ENCODE assay signal across 8 cellular contexts in the genomic region with DNA sequence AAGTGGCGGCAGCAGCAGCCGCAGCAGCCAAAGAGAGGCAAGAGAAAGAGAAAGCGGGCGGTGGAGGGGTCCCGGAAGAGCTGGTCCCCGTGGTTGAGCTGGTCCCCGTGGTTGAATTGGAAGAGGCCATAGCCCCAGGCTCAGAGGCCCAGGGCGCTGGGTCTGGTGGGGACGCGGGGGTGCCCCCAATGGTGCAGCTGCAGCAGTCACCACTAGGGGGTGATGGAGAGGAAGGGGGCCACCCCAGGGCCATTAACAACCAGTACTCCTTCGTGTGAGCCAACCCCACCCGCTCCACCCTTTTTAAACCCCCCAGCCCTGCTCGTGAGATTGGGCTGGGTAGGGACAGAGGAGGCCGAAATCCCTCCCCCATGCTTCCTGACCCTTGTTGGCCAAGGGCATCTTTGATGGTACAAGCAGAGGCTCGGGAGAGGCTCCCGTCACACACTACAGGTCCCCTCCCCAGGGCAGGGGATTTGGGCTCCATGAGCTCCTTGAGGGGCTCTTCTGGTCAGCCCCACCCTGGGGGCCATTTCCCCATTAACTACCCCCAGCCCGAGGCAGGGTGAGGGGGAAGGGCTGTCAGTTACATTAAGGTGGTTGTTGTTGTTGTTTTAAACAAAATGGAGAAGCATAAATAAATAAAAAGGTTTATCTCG. TPM values are rescaled to one million over a fixed set of nuclear protein-coding genes. Genes with fewer than 3 reads are reported as not detected.
DNase-seq lines count a peak whose midpoint lies in the region; ATAC-seq and TF ChIP-seq lines count a peak whose summit lies in the region.

No MANE protein-coding gene starts in this region.

- H3K27me3 ChIP-seq in KMS-11 (ENCODE audit: insufficient read depth, low read depth): no peaks in the 10 kb centered on the region
- no peaks in the 10 kb centered on the region for H3K27me3 ChIP-seq in fibroblast of lung (ENCODE audit: control insufficient read depth, insufficient read depth, low read length)

- H3K4me3 ChIP-seq in KMS-11 (IDR thresholded peaks at IDR 0.05; ENCODE audit: insufficient read depth, low read depth, low read length) (no peak overlapping the region), fibroblast of lung (replicated peaks in 1 of 4; ENCODE audit: control extremely low read depth in 1 of 4, insufficient read depth in 1 of 4, low read depth in 3 of 4, low read length in 4 of 4) (no peak overlapping the region)

- peaks cover 5% of the 10 kb centered on the region for H3K4me1 Mint-ChIP-seq in CD14-positive monocyte
- H3K4me1 Mint-ChIP-seq in activated CD8-positive, alpha-beta memory T cell treated with anti-CD3 and anti-CD28 coated beads, Interleukin-2, amount 10 ng/mL, durations not matched to agents 7 days and 5 days: peaks cover 27% of the 10 kb centered on the region

- H3K27me3 Mint-ChIP-seq in CD14-positive monocyte (ENCODE audit: low read depth in 3 of 3): peaks cover under 1 to 5% (median 3%) of the 10 kb centered on the region in 3 donors
- H3K27me3 Mint-ChIP-seq in activated CD8-positive, alpha-beta memory T cell treated with anti-CD3 and anti-CD28 coated beads, Interleukin-2, amount 10 ng/mL, durations not matched to agents 7 days and 5 days: no peaks in the 10 kb centered on the region

- no peak overlapping the region for H3K4me3 Mint-ChIP-seq in CD14-positive monocyte
- H3K4me3 Mint-ChIP-seq in activated CD8-positive, alpha-beta memory T cell treated with anti-CD3 and anti-CD28 coated beads, Interleukin-2, amount 10 ng/mL, durations not matched to agents 7 days and 5 days: no peak overlapping the region

- H3K79me2 ChIP-seq in KMS-11 (ENCODE audit: insufficient read depth, low read depth): no peaks in the 10 kb centered on the region
- H3K79me2 ChIP-seq in fibroblast of lung (ENCODE audit: control insufficient read depth, insufficient read depth, low read length): no peaks in the 10 kb centered on the region

- CTCF ChIA-PET in activated CD8-positive, alpha-beta memory T cell treated with anti-CD3 and anti-CD28 coated beads, Interleukin-2, amount 10 ng/mL, durations not matched to agents 7 days and 5 days (lab: Charles Lee): interaction anchor here (0.7 to 3.7 kb wide), 9 partner anchors 9 to 362 kb away, joined by 3 to 43 read pairs (median 5); a partner anchor contains a TSS

- peak overlapping the region in 3 of 7 donors; percentile 14 to 36 (median 32) for H3K27ac Mint-ChIP-seq in CD14-positive monocyte
- no peak overlapping the region for H3K27ac Mint-ChIP-seq in activated CD8-positive, alpha-beta memory T cell treated with anti-CD3 and anti-CD28 coated beads, Interleukin-2, amount 10 ng/mL, durations not matched to agents 7 days and 5 days

- H3K36me3 Mint-ChIP-seq in CD14-positive monocyte: peaks cover 44 to 60% of the 10 kb centered on the region in 2 donors
- peaks cover 13% of the 10 kb centered on the region for H3K36me3 Mint-ChIP-seq in activated CD8-positive, alpha-beta memory T cell treated with anti-CD3 and anti-CD28 coated beads, Interleukin-2, amount 10 ng/mL, durations not matched to agents 7 days and 5 days

- H4K20me1 ChIP-seq in KMS-11 (ENCODE audit: insufficient read depth) (no peaks in the 10 kb centered on the region), fibroblast of lung (ENCODE audit: control insufficient read depth, extremely low read depth, insufficient read depth, low read length) (no peaks in the 10 kb centered on the region)

- H3K9ac ChIP-seq in KMS-11: no peak overlapping the region
- H3K9ac ChIP-seq in fibroblast of lung (ENCODE audit: insufficient read depth, low read length): no peak overlapping the region

- no peaks in the 10 kb centered on the region for H3K9me3 ChIP-seq in fibroblast of lung (ENCODE audit: control insufficient read depth, insufficient read depth, low read depth, low read length)

- H3K36me3 ChIP-seq in KMS-11 (ENCODE audit: insufficient read depth) (peaks cover 3% of the 10 kb centered on the region; the same call in 1 of the 2 replicates), fibroblast of lung (ENCODE audit: control insufficient read depth, insufficient read depth, low read length) (peaks cover 25% of the 10 kb centered on the region)

- H3K4me1 ChIP-seq in KMS-11 (ENCODE audit: low read depth, poor library complexity, severe bottlenecking): peaks cover 19% of the 10 kb centered on the region
- H3K4me1 ChIP-seq in fibroblast of lung (ENCODE audit: control insufficient read depth, extremely low read depth, insufficient read depth, low read length): peaks cover under 1% of the 10 kb centered on the region

- intact Hi-C loops in CD14-positive monocyte (cut with micrococcal nuclease): loop anchor here (2.0 to 5.0 kb wide), 2 partner anchors 71 to 74 kb away; no protein-coding TSS in a partner anchor

- peak; percentile 86 for ATAC-seq in activated CD8-positive, alpha-beta memory T cell treated with anti-CD3 and anti-CD28 coated beads, Interleukin-2, amount 10 ng/mL, durations not matched to agents 7 days and 5 days
- no peak for ATAC-seq in HG03520 (IDR thresholded peaks at IDR 0.05; ENCODE audit: unreplicated experiment)

- H3K27ac ChIP-seq in KMS-11: no peak overlapping the region
- no peak overlapping the region for H3K27ac ChIP-seq in fibroblast of lung (ENCODE audit: insufficient read depth, low read length)
- no peak overlapping the region for H3K27ac ChIP-seq in substantia nigra (ENCODE audit: low read depth, low read length, poor library complexity, severe bottlenecking)

- TF ChIP-seq CTCF in CD14-positive monocyte (IDR thresholded peaks at IDR 0.05) (peak; percentile 89), KMS-11 (conservative IDR thresholded peaks at IDR 0.05; ENCODE audit: low read depth, low read length) (peak; percentile 75), fibroblast of lung (conservative IDR thresholded peaks at IDR 0.05 in 1 of 2, IDR thresholded peaks at IDR 0.05 in 1 of 2; ENCODE audit: low read depth in 1 of 2, low read length in 2 of 2) (peak; percentile 55 to 61)

- H2AFZ ChIP-seq in KMS-11 (ENCODE audit: low read depth) (no peak overlapping the region), fibroblast of lung (ENCODE audit: low read length) (no peak overlapping the region)

- peaks cover 0 to under 1% (median 0%) of the 10 kb centered on the region in 7 donors for H3K9me3 Mint-ChIP-seq in CD14-positive monocyte
- H3K9me3 Mint-ChIP-seq in activated CD8-positive, alpha-beta memory T cell treated with anti-CD3 and anti-CD28 coated beads, Interleukin-2, amount 10 ng/mL, durations not matched to agents 7 days and 5 days (ENCODE audit: low read depth): no peaks in the 10 kb centered on the region

- no peak overlapping the region for H3K4me2 ChIP-seq in KMS-11
- H3K4me2 ChIP-seq in fibroblast of lung (ENCODE audit: extremely low read depth, insufficient read depth, low read length): no peak overlapping the region

- DNase-seq in CD14-positive monocyte (ENCODE audit: low spot score) (no peak), fibroblast of lung (ENCODE audit: low read depth in 2 of 2) (no peak), substantia nigra (lab: John Stamatoyannopoulos, UW) (no peak), RKO (ENCODE audit: low spot score) (no peak)
- peak; percentile 71 for DNase-seq in activated CD8-positive, alpha-beta memory T cell treated with anti-CD3 and anti-CD28 coated beads, Interleukin-2, amount 10 ng/mL, durations not matched to agents 7 days and 5 days
- peak; percentile 67 for DNase-seq in stimulated activated CD4-positive, alpha-beta T cell treated with anti-CD3 and anti-CD28 coated beads, Interleukin-15, amount 100 ng/mL, for 24 hours

RNA-seq across cellular contexts. Expression of a gene that starts 4.6 kb away (rescaled TPM):
- not detected for polyA plus RNA-seq in CD14-positive monocyte
- total RNA-seq in activated CD8-positive, alpha-beta memory T cell treated with anti-CD3 and anti-CD28 coated beads, Interleukin-2, amount 10 ng/mL, durations not matched to agents 7 days and 5 days: 1 to 10 TPM; 1.5 to 3.4 TPM
- 0.26 and 0.33 TPM in 2 replicates for total RNA-seq in fibroblast of lung
- 0.15 and 0.22 TPM in 2 replicates for polyA plus RNA-seq in fibroblast of lung
- 0.31 and 0.46 TPM in 2 replicates for polyA plus RNA-seq in fibroblast of lung (2012)
- 0.15 TPM in 1 of 2 replicates, not detected in the other for polyA minus RNA-seq in fibroblast of lung (ENCODE audit: low replicate concordance)

RNA-seq across cellular contexts. Expression of a gene that starts 10.0 kb away (rescaled TPM):
- 1 to 10 TPM in 1 of 2 donors, under 1 TPM in 1; 0.93 to 1.1 TPM for polyA plus RNA-seq in CD14-positive monocyte
- 10 to 100 TPM; 57.3 to 70.9 TPM for total RNA-seq in activated CD8-positive, alpha-beta memory T cell treated with anti-CD3 and anti-CD28 coated beads, Interleukin-2, amount 10 ng/mL, durations not matched to agents 7 days and 5 days
- 9.0 and 14.2 TPM in 2 replicates for total RNA-seq in fibroblast of lung
- 10.7 and 11.8 TPM in 2 replicates for polyA plus RNA-seq in fibroblast of lung
- 16.7 and 23.2 TPM in 2 replicates for polyA plus RNA-seq in fibroblast of lung (2012)
- 23.1 and 38.0 TPM in 2 replicates for polyA minus RNA-seq in fibroblast of lung (ENCODE audit: low replicate concordance)

RNA-seq across cellular contexts. Expression of a gene that starts 27.5 kb away (rescaled TPM):
- polyA plus RNA-seq in CD14-positive monocyte: 100 to 1,000 TPM; 146 to 148 TPM
- 100 to 1,000 TPM; 156 to 199 TPM for total RNA-seq in activated CD8-positive, alpha-beta memory T cell treated with anti-CD3 and anti-CD28 coated beads, Interleukin-2, amount 10 ng/mL, durations not matched to agents 7 days and 5 days
- 115 and 117 TPM in 2 replicates for total RNA-seq in fibroblast of lung
- polyA plus RNA-seq in fibroblast of lung: 68.6 and 105 TPM in 2 replicates
- 114 and 188 TPM in 2 replicates for polyA plus RNA-seq in fibroblast of lung (2012)
- 120 and 199 TPM in 2 replicates for polyA minus RNA-seq in fibroblast of lung (ENCODE audit: low replicate concordance)

RNA-seq across cellular contexts. Expression of a gene that starts 50.9 kb away (rescaled TPM):
- 10 to 100 TPM in 1 of 2 donors, 1 to 10 TPM in 1; 4.8 to 10.2 TPM for polyA plus RNA-seq in CD14-positive monocyte
- 100 to 1,000 TPM; 295 to 301 TPM for total RNA-seq in activated CD8-positive, alpha-beta memory T cell treated with anti-CD3 and anti-CD28 coated beads, Interleukin-2, amount 10 ng/mL, durations not matched to agents 7 days and 5 days
- total RNA-seq in fibroblast of lung: 33.6 and 52.8 TPM in 2 replicates
- 16.4 and 21.5 TPM in 2 replicates for polyA plus RNA-seq in fibroblast of lung
- 47.6 and 70.0 TPM in 2 replicates for polyA plus RNA-seq in fibroblast of lung (2012)
- polyA minus RNA-seq in fibroblast of lung (ENCODE audit: low replicate concordance): 66.4 and 79.9 TPM in 2 replicates

RNA-seq across cellular contexts. Expression of a gene that starts 51.4 kb away (rescaled TPM):
- polyA plus RNA-seq in CD14-positive monocyte: 1 to 10 TPM; 1.9 to 2.5 TPM
- 10 to 100 TPM; 18.0 to 19.1 TPM for total RNA-seq in activated CD8-positive, alpha-beta memory T cell treated with anti-CD3 and anti-CD28 coated beads, Interleukin-2, amount 10 ng/mL, durations not matched to agents 7 days and 5 days
- 17.2 and 22.6 TPM in 2 replicates for total RNA-seq in fibroblast of lung
- polyA plus RNA-seq in fibroblast of lung: 5.9 and 9.0 TPM in 2 replicates
- 11.7 and 17.3 TPM in 2 replicates for polyA plus RNA-seq in fibroblast of lung (2012)
- 3.3 and 5.2 TPM in 2 replicates for polyA minus RNA-seq in fibroblast of lung (ENCODE audit: low replicate concordance)

Comparison
In these comparisons a context has a peak if more than half of its experiments do, and no peak if none do; other contexts are left out.
1. DNase-seq: peak in activated CD8-positive, alpha-beta memory T cell treated with anti-CD3 and anti-CD28 coated beads, Interleukin-2, amount 10 ng/mL, durations not matched to agents 7 days and 5 days (single experiment) and stimulated activated CD4-positive, alpha-beta T cell treated with anti-CD3 and anti-CD28 coated beads, Interleukin-15, amount 100 ng/mL, for 24 hours (single experiment); none in CD14-positive monocyte (single experiment), fibroblast of lung (0 of 2), substantia nigra (0 of 49) and RKO (single experiment).
2. Peak in every context shown above with its lines, with median percentiles within 50 percentile points of each other: CTCF ChIP-seq.